Comparison of ENCODE assay signal across 8 cellular contexts in the genomic region with DNA sequence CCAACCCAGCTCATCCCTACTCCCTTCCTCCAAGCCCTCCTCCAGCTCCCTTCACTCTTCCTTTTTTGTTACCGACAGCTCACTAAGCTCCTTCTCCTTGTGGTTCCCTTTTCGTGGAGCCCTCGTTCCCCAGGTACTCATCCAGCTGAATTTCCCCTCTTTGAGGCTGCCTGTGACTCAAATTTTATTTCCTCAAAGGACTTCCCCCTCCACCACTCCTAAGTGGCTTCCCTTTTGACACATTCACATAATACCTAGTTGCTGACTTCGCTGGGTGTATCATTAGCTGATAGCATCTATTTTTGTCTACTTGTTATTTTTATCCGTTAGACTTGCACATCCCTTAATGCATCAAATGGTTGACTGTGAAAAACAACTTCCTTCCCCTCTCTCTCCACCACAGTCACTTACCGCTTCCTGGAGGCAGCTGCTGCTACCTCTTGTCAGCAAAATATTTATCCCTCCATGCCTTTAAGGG. TPM values are rescaled to one million over a fixed set of nuclear protein-coding genes. Genes with fewer than 3 reads are reported as not detected.
DNase-seq lines count a peak whose midpoint lies in the region; ATAC-seq and TF ChIP-seq lines count a peak whose summit lies in the region.

No MANE protein-coding gene starts in this region.

- no peaks in the 10 kb centered on the region for H3K27me3 Mint-ChIP-seq in progenitor cell of endocrine pancreas

- no peaks in the 10 kb centered on the region for H3K9me3 Mint-ChIP-seq in activated naive CD4-positive, alpha-beta T cell treated with anti-CD3 and anti-CD28 coated beads, Interleukin-2, amount 50 U/mL, for 72 hours
- no peaks in the 10 kb centered on the region for H3K9me3 Mint-ChIP-seq in progenitor cell of endocrine pancreas (ENCODE audit: low read depth)

- TF ChIP-seq CTCF in GM10266 (IDR thresholded peaks at IDR 0.05; ENCODE audit: control insufficient read depth, insufficient read depth, low read depth, missing control alignments) = no peak
- no peak for TF ChIP-seq CTCF in progenitor cell of endocrine pancreas (IDR thresholded peaks at IDR 0.05; ENCODE audit: unreplicated experiment)

- peak overlapping the region in 1 of 2 donors; percentile 22 for H3K27ac Mint-ChIP-seq in activated naive CD4-positive, alpha-beta T cell treated with anti-CD3 and anti-CD28 coated beads, Interleukin-2, amount 50 U/mL, for 72 hours
- peak overlapping the region; percentile 7 for H3K27ac Mint-ChIP-seq in progenitor cell of endocrine pancreas

- ATAC-seq in GM21737 (IDR thresholded peaks at IDR 0.05; ENCODE audit: unreplicated experiment) = peak; percentile 51
- peak; percentile 88 to 96 for ATAC-seq in activated naive CD4-positive, alpha-beta T cell treated with anti-CD3 and anti-CD28 coated beads, Interleukin-2, amount 50 U/mL, for 72 hours

- DNase-seq in GM10266 (ENCODE audit: extremely low spot score) = peak; percentile 70
- DNase-seq in NOMO-1 (lab: John Stamatoyannopoulos, UW; ENCODE audit: unreplicated experiment in 2 of 2) = peak; percentile 91 to 99
- DNase-seq in activated naive CD4-positive, alpha-beta T cell treated with anti-CD3 and anti-CD28 coated beads, Interleukin-2, amount 50 U/mL, for 72 hours (ENCODE audit: low spot score in 2 of 2) = no peak
- no peak for DNase-seq in progenitor cell of endocrine pancreas (ENCODE audit: low spot score, unreplicated experiment)
- no peak for DNase-seq in cerebellum (ENCODE audit: low spot score)
- DNase-seq in RKO (ENCODE audit: low spot score) = no peak
- DNase-seq in mucosa of gallbladder (ENCODE audit: low spot score) = no peak

- peaks cover 32% of the 10 kb centered on the region for H3K4me1 Mint-ChIP-seq in progenitor cell of endocrine pancreas (ENCODE audit: low read depth)

- H3K36me3 Mint-ChIP-seq in activated naive CD4-positive, alpha-beta T cell treated with anti-CD3 and anti-CD28 coated beads, Interleukin-2, amount 50 U/mL, for 72 hours = no peaks in the 10 kb centered on the region
- H3K36me3 Mint-ChIP-seq in progenitor cell of endocrine pancreas (ENCODE audit: insufficient read depth) = no peaks in the 10 kb centered on the region

- H3K4me3 Mint-ChIP-seq in progenitor cell of endocrine pancreas (ENCODE audit: low read depth) = no peak overlapping the region

RNA-seq across cellular contexts. Expression of a gene that starts 14.5 kb away (rescaled TPM):
- not detected for total RNA-seq in activated naive CD4-positive, alpha-beta T cell treated with anti-CD3 and anti-CD28 coated beads, Interleukin-2, amount 50 U/mL, for 72 hours
- total RNA-seq in progenitor cell of endocrine pancreas (1.2 and 1.9 TPM in 2 replicates), cerebellum (not detected), mucosa of gallbladder (0.17 TPM)

RNA-seq across cellular contexts. Expression of a gene that starts 27.7 kb away (rescaled TPM):
- not detected for total RNA-seq in activated naive CD4-positive, alpha-beta T cell treated with anti-CD3 and anti-CD28 coated beads, Interleukin-2, amount 50 U/mL, for 72 hours
- total RNA-seq in progenitor cell of endocrine pancreas (1.6 and 4.8 TPM in 2 replicates), cerebellum (not detected), mucosa of gallbladder (not detected)

RNA-seq across cellular contexts. Expression of a gene that starts 50.9 kb away (rescaled TPM):
- total RNA-seq in activated naive CD4-positive, alpha-beta T cell treated with anti-CD3 and anti-CD28 coated beads, Interleukin-2, amount 50 U/mL, for 72 hours = 1 to 10 TPM in 1 of 2 donors, under 1 TPM in 1; 0.46 to 3.6 TPM
- total RNA-seq in progenitor cell of endocrine pancreas = 201 and 213 TPM in 2 replicates
- total RNA-seq in cerebellum = 4.2 TPM
- 1.8 TPM for total RNA-seq in mucosa of gallbladder

Comparison
In these comparisons a context has a peak if more than half of its experiments do, and no peak if none do; other contexts are left out.
1. DNase-seq: peak in GM10266 (single experiment) and NOMO-1 (2 of 2); none in activated naive CD4-positive, alpha-beta T cell treated with anti-CD3 and anti-CD28 coated beads, Interleukin-2, amount 50 U/mL, for 72 hours (0 of 2), progenitor cell of endocrine pancreas (single experiment), cerebellum (single experiment), RKO (single experiment) and mucosa of gallbladder (single experiment).
2. RNA of a gene that starts 50.9 kb away (total RNA-seq): 201 to 213 TPM in progenitor cell of endocrine pancreas; 4.2 TPM in cerebellum (single experiment), 0.46 to 3.6 TPM in activated naive CD4-positive, alpha-beta T cell treated with anti-CD3 and anti-CD28 coated beads, Interleukin-2, amount 50 U/mL, for 72 hours and 1.8 TPM in mucosa of gallbladder (single experiment); every median in the first group is over 10 times any median in the second.